ENCODE assay signal across 28 cellular contexts in the genomic region with DNA sequence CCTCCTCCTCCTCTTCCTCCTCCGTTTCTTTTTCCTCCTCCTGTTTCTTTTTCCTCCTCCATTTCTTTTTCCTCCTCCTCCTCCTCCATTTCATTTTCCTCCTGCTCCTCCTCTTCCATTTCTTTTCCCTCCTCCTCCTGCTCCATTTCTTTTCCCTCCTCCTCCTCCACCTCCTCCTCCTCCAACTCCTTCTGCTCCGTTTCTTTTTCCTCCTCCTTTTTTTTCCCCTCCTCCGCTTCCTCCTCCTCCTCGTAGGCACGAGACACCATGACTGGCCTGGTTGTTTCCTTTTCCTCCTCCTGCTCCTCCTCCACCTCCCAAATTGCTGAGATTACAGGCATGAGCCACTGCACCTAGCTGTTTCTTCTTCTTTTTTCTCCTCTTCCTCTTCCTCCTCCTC. TPM values are rescaled to one million over a fixed set of nuclear protein-coding genes. Genes with fewer than 3 reads are reported as not detected.
"Had no signal": no experiment of that assay in that cellular context is flagged by ENCODE, and none has a peak within 500 bp of the region (broad histone marks: within the 10 kb centered on the region; RNA-seq: fewer than 3 reads in every experiment).

No MANE protein-coding gene starts in this region.

- H3K4me3 ChIP-seq: body of pancreas, colonic mucosa, heart right ventricle, left lung, lower lobe of right lung, right lobe of liver, skin epidermis had no signal

- H3K4me3 Mint-ChIP-seq: activated CD4-positive, alpha-beta memory T cell treated with anti-CD3 and anti-CD28 coated beads for 36 hours; activated CD4-positive, alpha-beta T cell treated with anti-CD3 and anti-CD28 coated beads, Interleukin-2, amount 10 ng/mL, durations not matched to agents 24 days and 14 days; activated naive CD8-positive, alpha-beta T cell; activated T-helper 17 cell treated with anti-CD3 and anti-CD28 coated beads, Interleukin-2, amount 50 U/mL, for 72 hours; natural killer cell; stimulated activated naive CD8-positive, alpha-beta T cell treated with anti-CD3 and anti-CD28 coated beads, Interleukin-15, amount 100 ng/mL, for 72 hours; type B pancreatic cell had no signal

- H3K9me3 Mint-ChIP-seq: activated CD4-positive, alpha-beta memory T cell treated with anti-CD3 and anti-CD28 coated beads for 36 hours; activated CD4-positive, alpha-beta T cell treated with anti-CD3 and anti-CD28 coated beads, Interleukin-2, amount 10 ng/mL, durations not matched to agents 24 days and 14 days; activated T-helper 17 cell treated with anti-CD3 and anti-CD28 coated beads, Interleukin-2, amount 50 U/mL, for 72 hours; stimulated activated naive CD8-positive, alpha-beta T cell treated with anti-CD3 and anti-CD28 coated beads, Interleukin-15, amount 100 ng/mL, for 72 hours; type B pancreatic cell had no signal

- DNase-seq: activated CD4-positive, alpha-beta memory T cell treated with anti-CD3 and anti-CD28 coated beads for 36 hours; activated CD4-positive, alpha-beta T cell treated with anti-CD3 and anti-CD28 coated beads, Interleukin-2, amount 10 ng/mL, durations not matched to agents 24 days and 14 days; activated CD8-positive, alpha-beta memory T cell treated with anti-CD3 and anti-CD28 coated beads, Interleukin-2, amount 50 U/mL, for 4 hours; activated T-cell treated with anti-CD3 and anti-CD28 coated beads, Interleukin-2, amount 50 U/mL, for 1 hour; body of pancreas; colonic mucosa; foreskin melanocyte; heart right ventricle; left lung; lower lobe of right lung; mesendoderm; natural killer cell; stimulated activated CD4-positive, alpha-beta T cell treated with anti-CD3 and anti-CD28 coated beads, Interleukin-12 subunit alpha, Interleukin-12 subunit beta, amount 100 ng/mL, for 4 hours; stimulated activated CD4-positive, alpha-beta T cell treated with anti-CD3 and anti-CD28 coated beads, Interleukin-4, amount 100 ng/mL, for 1 hour; stimulated activated naive CD8-positive, alpha-beta T cell treated with anti-CD3 and anti-CD28 coated beads, Interleukin-15, amount 100 ng/mL, for 72 hours; substantia nigra; T-helper 9 cell had no signal

- H3K4me1 Mint-ChIP-seq: activated CD4-positive, alpha-beta T cell treated with anti-CD3 and anti-CD28 coated beads, Interleukin-2, amount 10 ng/mL, durations not matched to agents 24 days and 14 days; activated T-helper 17 cell treated with anti-CD3 and anti-CD28 coated beads, Interleukin-2, amount 50 U/mL, for 72 hours; stimulated activated naive CD8-positive, alpha-beta T cell treated with anti-CD3 and anti-CD28 coated beads, Interleukin-15, amount 100 ng/mL, for 72 hours had no signal

- ATAC-seq: activated T-helper 17 cell treated with anti-CD3 and anti-CD28 coated beads, Interleukin-2, amount 50 U/mL, for 72 hours; body of pancreas; esophagus mucosa; heart right ventricle; left lung; lower lobe of right lung; natural killer cell; right lobe of liver; stimulated activated naive CD8-positive, alpha-beta T cell treated with anti-CD3 and anti-CD28 coated beads, Interleukin-15, amount 100 ng/mL, for 72 hours had no signal

- H3K27ac Mint-ChIP-seq: activated CD4-positive, alpha-beta memory T cell treated with anti-CD3 and anti-CD28 coated beads for 36 hours; activated CD4-positive, alpha-beta T cell treated with anti-CD3 and anti-CD28 coated beads, Interleukin-2, amount 10 ng/mL, durations not matched to agents 24 days and 14 days; activated naive CD8-positive, alpha-beta T cell; activated T-helper 17 cell treated with anti-CD3 and anti-CD28 coated beads, Interleukin-2, amount 50 U/mL, for 72 hours; progenitor cell of endocrine pancreas; type B pancreatic cell had no signal

RNA-seq across cellular contexts. Expression of a gene that starts 25.6 kb away (rescaled TPM):
- total RNA-seq: body of pancreas, glomerular endothelial cell, heart right ventricle, kidney epithelial cell had no signal

RNA-seq across cellular contexts. Expression of a gene that starts 33.1 kb away (rescaled TPM):
- total RNA-seq: body of pancreas, esophagus mucosa, glomerular endothelial cell, kidney epithelial cell, osteocyte, renal cortical epithelial cell, right lobe of liver had no signal
